Comparison of ENCODE assay signal across 23 cellular contexts in the genomic region with DNA sequence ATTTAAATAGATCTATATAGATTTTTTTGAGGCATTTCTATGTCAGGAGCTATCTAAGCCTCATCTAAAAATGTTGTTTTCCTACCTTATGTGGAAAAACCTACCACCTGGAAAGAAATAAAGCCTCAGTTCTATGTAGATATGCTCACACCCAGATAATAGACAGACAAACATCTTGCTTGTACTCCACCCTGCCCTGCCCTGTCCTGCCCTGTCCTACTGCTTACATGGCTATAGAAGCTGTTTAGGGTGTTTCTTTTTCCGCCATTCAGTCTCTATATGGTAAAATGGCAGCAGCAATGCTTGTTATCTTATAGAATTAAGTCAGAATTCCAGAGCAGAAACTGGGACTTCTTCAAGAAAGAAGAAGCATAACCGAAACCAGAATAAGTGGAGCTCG.
"Had no signal": no experiment of that assay in that cellular context is flagged by ENCODE, and none has a peak within 500 bp of the region (broad histone marks: within the 10 kb centered on the region; RNA-seq: fewer than 3 reads in every experiment).

No MANE protein-coding gene starts in this region.

- FAIRE-seq: bronchial epithelial cell, colon, keratinocyte had no signal

- H3K27ac Mint-ChIP-seq: activated CD8-positive, alpha-beta T cell treated with anti-CD3 and anti-CD28 coated beads for 36 hours; activated naive CD8-positive, alpha-beta T cell; stimulated activated effector memory CD8-positive, alpha-beta T cell treated with anti-CD3 and anti-CD28 coated beads, Interleukin-12 subunit alpha, Interleukin-12 subunit beta, amount 100 ng/mL, for 72 hours; stimulated activated naive CD8-positive, alpha-beta T cell treated with anti-CD3 and anti-CD28 coated beads, Interleukin-15, Interleukin-2, amounts not matched to agents 100 ng/mL and 50 ng/mL, for 24 hours had no signal

- H3K4me1 ChIP-seq: right lobe of liver had no signal

- H3K27me3 ChIP-seq: right lobe of liver had no signal

- H3K9me3 ChIP-seq: right lobe of liver had no signal

- H3K4me1 Mint-ChIP-seq: central memory CD8-positive, alpha-beta T cell; stimulated activated effector memory CD8-positive, alpha-beta T cell treated with anti-CD3 and anti-CD28 coated beads, Interleukin-12 subunit alpha, Interleukin-12 subunit beta, amount 100 ng/mL, for 72 hours had no signal

- H3K27me3 Mint-ChIP-seq: activated CD8-positive, alpha-beta T cell treated with anti-CD3 and anti-CD28 coated beads for 36 hours; stimulated activated naive CD8-positive, alpha-beta T cell treated with anti-CD3 and anti-CD28 coated beads, Interleukin-15, Interleukin-2, amounts not matched to agents 100 ng/mL and 50 ng/mL, for 24 hours had no signal

- H3K27ac ChIP-seq: right lobe of liver had no signal

- ATAC-seq: activated CD8-positive, alpha-beta T cell treated with anti-CD3 and anti-CD28 coated beads for 36 hours; activated T-cell treated with anti-CD3 and anti-CD28 coated beads, Interleukin-2, amount 50 U/mL, for 4 hours; left cardiac atrium; right lobe of liver; stimulated activated effector memory CD8-positive, alpha-beta T cell treated with anti-CD3 and anti-CD28 coated beads, Interleukin-12 subunit alpha, Interleukin-12 subunit beta, amount 100 ng/mL, for 72 hours had no signal

- H3K36me3 Mint-ChIP-seq: activated naive CD8-positive, alpha-beta T cell; stimulated activated effector memory CD8-positive, alpha-beta T cell treated with anti-CD3 and anti-CD28 coated beads, Interleukin-12 subunit alpha, Interleukin-12 subunit beta, amount 100 ng/mL, for 72 hours had no signal

- H3K9me3 Mint-ChIP-seq: activated CD8-positive, alpha-beta T cell treated with anti-CD3 and anti-CD28 coated beads for 36 hours; activated T-cell treated with anti-CD3 and anti-CD28 coated beads, Interleukin-2, amount 50 U/mL, for 4 hours; central memory CD8-positive, alpha-beta T cell; nephron; stimulated activated effector memory CD8-positive, alpha-beta T cell treated with anti-CD3 and anti-CD28 coated beads, Interleukin-12 subunit alpha, Interleukin-12 subunit beta, amount 100 ng/mL, for 72 hours; stimulated activated naive CD8-positive, alpha-beta T cell treated with anti-CD3 and anti-CD28 coated beads, Interleukin-15, Interleukin-2, amounts not matched to agents 100 ng/mL and 50 ng/mL, for 24 hours had no signal

- H3K4me3 ChIP-seq: right lobe of liver had no signal

- DNase-seq: activated CD4-positive, alpha-beta T cell treated with anti-CD3 and anti-CD28 coated beads, Interleukin-2, amount 50 U/mL, for 1 hour; activated CD8-positive, alpha-beta T cell treated with anti-CD3 and anti-CD28 coated beads for 36 hours; activated naive CD4-positive, alpha-beta T cell treated with Interleukin-2 at 50 U/mL for 16 hours; activated T-cell treated with anti-CD3 and anti-CD28 coated beads, Interleukin-2, amount 50 U/mL, for 4 hours; anterior cingulate cortex; effector memory CD4-positive, alpha-beta T cell; erythroblast; foreskin fibroblast; head of caudate nucleus; hippocampal formation; left cardiac atrium; midbrain; right lobe of liver; stimulated activated CD4-positive, alpha-beta T cell treated with anti-CD3 and anti-CD28 coated beads, Interleukin-4, amount 100 ng/mL, for 24 hours; T-helper 2 cell had no signal

- H3K36me3 ChIP-seq: right lobe of liver had no signal

- H3K4me3 Mint-ChIP-seq: activated CD8-positive, alpha-beta T cell treated with anti-CD3 and anti-CD28 coated beads for 36 hours; activated naive CD8-positive, alpha-beta T cell; activated T-cell treated with anti-CD3 and anti-CD28 coated beads, Interleukin-2, amount 50 U/mL, for 4 hours; central memory CD8-positive, alpha-beta T cell; nephron; stimulated activated effector memory CD8-positive, alpha-beta T cell treated with anti-CD3 and anti-CD28 coated beads, Interleukin-12 subunit alpha, Interleukin-12 subunit beta, amount 100 ng/mL, for 72 hours; stimulated activated naive CD8-positive, alpha-beta T cell treated with anti-CD3 and anti-CD28 coated beads, Interleukin-15, Interleukin-2, amounts not matched to agents 100 ng/mL and 50 ng/mL, for 24 hours had no signal
